19 cellular contexts compared by ENCODE assay signal in genomic region chr15:90585863-90586262, GRCh38.
DNase-seq lines count a peak whose midpoint lies in the region; ATAC-seq and TF ChIP-seq lines count a peak whose summit lies in the region.
"Had no signal": no experiment of that assay in that cellular context is flagged by ENCODE, and none has a peak within 500 bp of the region (broad histone marks: within the 10 kb centered on the region; RNA-seq: fewer than 3 reads in every experiment).

No MANE protein-coding gene starts in this region.

- DNase-seq in AG10803 (ENCODE audit: low read depth) (peak; percentile 52), RKO (ENCODE audit: low spot score) (peak; percentile 7), fibroblast of gingiva (ENCODE audit: low read depth) (peak; percentile 24), pons (ENCODE audit: low spot score) (peak; percentile 44), NCI-H2107 treated with DMSO at 0.1 percent for 48 hours (lab: John Stamatoyannopoulos, UW; ENCODE audit: unreplicated experiment) (no peak), iPS-NIHi7 (ENCODE audit: extremely low spot score) (no peak)
- DNase-seq: activated T-cell treated with anti-CD3 and anti-CD28 coated beads for 4 hours; CD8-positive, alpha-beta memory T cell; DND-41; effector CD4-positive, alpha-beta T cell; mesendoderm; MV-4-11; NCI-H1930; NCI-H510A had no signal

- no peak overlapping the region for H3K4me3 ChIP-seq in AG10803 (ENCODE audit: low read length)
- H3K4me3 ChIP-seq: esophagus muscularis mucosa, prostate gland, tibial nerve had no signal

- no peak for TF ChIP-seq CTCF in AG10803 (conservative IDR thresholded peaks at IDR 0.05; ENCODE audit: low read length)

- ATAC-seq in GM21737 (IDR thresholded peaks at IDR 0.05; ENCODE audit: unreplicated experiment) (no peak), HG03139 (IDR thresholded peaks at IDR 0.05; ENCODE audit: unreplicated experiment) (no peak)

Comparison
In these comparisons a context has a peak if more than half of its experiments do, and no peak if none do; other contexts are left out.
1. DNase-seq: peak in AG10803 (single experiment), RKO (single experiment), fibroblast of gingiva (single experiment) and pons (single experiment); none in NCI-H2107 treated with DMSO at 0.1 percent for 48 hours (single experiment) and iPS-NIHi7 (single experiment).